Comparison of ENCODE assay signal across 17 cellular contexts in the genomic region with DNA sequence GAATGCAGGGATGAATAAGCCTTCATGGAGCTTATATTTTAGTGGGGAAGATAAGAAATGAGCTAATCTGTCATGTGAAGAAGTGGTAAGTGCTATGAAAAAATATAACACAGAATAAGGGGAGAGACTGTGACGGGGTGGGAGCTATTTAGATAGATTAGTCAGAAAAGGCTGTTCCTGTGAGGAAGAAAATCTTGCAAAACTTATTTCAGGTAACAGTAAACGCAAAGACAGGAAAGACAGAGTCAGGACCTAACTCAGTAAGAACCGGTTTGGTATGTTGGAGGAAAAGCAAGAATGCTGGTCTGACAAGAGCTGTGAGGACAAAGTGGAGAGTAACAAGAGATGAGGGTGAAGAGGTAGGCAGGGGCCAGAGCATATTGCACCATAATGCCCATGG. TPM values are rescaled to one million over a fixed set of nuclear protein-coding genes. Genes with fewer than 3 reads are reported as not detected.
DNase-seq lines count a peak whose midpoint lies in the region; ATAC-seq and TF ChIP-seq lines count a peak whose summit lies in the region.
"Had no signal": no experiment of that assay in that cellular context is flagged by ENCODE, and none has a peak within 500 bp of the region (broad histone marks: within the 10 kb centered on the region; RNA-seq: fewer than 3 reads in every experiment).

No MANE protein-coding gene starts in this region.

- no peak for DNase-seq in RWPE2 (ENCODE audit: low spot score)
- peak; percentile 63 to 79 for DNase-seq in foreskin keratinocyte
- DNase-seq in HuH-7.5 (ENCODE audit: low spot score) = no peak
- DNase-seq in activated CD4-positive, CD25-positive, alpha-beta regulatory T cell treated with anti-CD3 and anti-CD28 coated beads, Interleukin-2, amount 50 U/mL, for 72 hours = no peak
- no peak for DNase-seq in immature natural killer cell
- no peak for DNase-seq in AG08396 (ENCODE audit: low spot score)
- DNase-seq: activated CD4-positive, alpha-beta memory T cell treated with anti-CD3 and anti-CD28 coated beads for 36 hours; central memory CD4-positive, alpha-beta T cell; GDM1; naive thymus-derived CD8-positive, alpha-beta T cell; NCI-H446; T-helper 9 cell had no signal

- peak; percentile 97 for ATAC-seq in RWPE2 (ENCODE audit: low read depth)
- ATAC-seq in foreskin keratinocyte = peak; percentile 82
- ATAC-seq: naive thymus-derived CD8-positive, alpha-beta T cell; Panc1 had no signal

- TF ChIP-seq CTCF in HEK293 (tag by site-specific recombination; IDR thresholded peaks at IDR 0.05) (no peak), RWPE2 (IDR thresholded peaks at IDR 0.05; ENCODE audit: poor library complexity, severe bottlenecking) (no peak), foreskin keratinocyte (conservative IDR thresholded peaks at IDR 0.05) (no peak), neutrophil (IDR thresholded peaks at IDR 0.05) (no peak)

- H3K36me3 Mint-ChIP-seq in immature natural killer cell = peaks cover 0 to 5% (median 0%) of the 10 kb centered on the region in 3 donors
- H3K36me3 Mint-ChIP-seq: activated CD4-positive, alpha-beta memory T cell treated with anti-CD3 and anti-CD28 coated beads for 36 hours had no signal

- CTCF ChIA-PET in HEK293 (lab: Yijun Ruan, JAX) = interaction anchor here (1.1 to 2.7 kb wide), 2 partner anchors 11 to 24 kb away, joined by 3 to 8 read pairs; no protein-coding TSS in a partner anchor

- H3K27me3 Mint-ChIP-seq in immature natural killer cell (ENCODE audit: low read depth in 3 of 3) = peaks cover 2 to 4% (median 3%) of the 10 kb centered on the region in 3 donors
- H3K27me3 Mint-ChIP-seq: activated CD4-positive, alpha-beta memory T cell treated with anti-CD3 and anti-CD28 coated beads for 36 hours; naive thymus-derived CD8-positive, alpha-beta T cell had no signal

- POLR2A ChIA-PET in HEK293 (lab: Yijun Ruan, JAX) = interaction anchor here (2.4 kb wide), 1 partner anchor 22 kb away, joined by 15 read pairs; the partner anchor contains the start of gene GNAI3

- H3K36me3 ChIP-seq in HEK293 (ENCODE audit: control insufficient read depth in 2 of 2, insufficient read depth in 1 of 2, low read length in 2 of 2) = peaks cover 0 to 3% of the 10 kb centered on the region in 2 experiments; a peak in 2 of 3 replicates
- H3K36me3 ChIP-seq in RWPE2 (ENCODE audit: low read depth) = peaks cover 14% of the 10 kb centered on the region
- H3K36me3 ChIP-seq in neutrophil = no peaks in the 10 kb centered on the region

- H3K27me3 ChIP-seq in RWPE2 (ENCODE audit: insufficient read depth, poor library complexity, severe bottlenecking) = no peaks in the 10 kb centered on the region
- no peaks in the 10 kb centered on the region for H3K27me3 ChIP-seq in foreskin keratinocyte
- H3K27me3 ChIP-seq in neutrophil = no peaks in the 10 kb centered on the region

- H3K4me1 ChIP-seq in HEK293 (ENCODE audit: control insufficient read depth, insufficient read depth, low read length) (peaks cover 29% of the 10 kb centered on the region), RWPE2 (ENCODE audit: insufficient read depth, poor library complexity, severe bottlenecking) (peaks cover 23% of the 10 kb centered on the region), foreskin keratinocyte (peaks cover 19% of the 10 kb centered on the region), neutrophil (ENCODE audit: control insufficient read depth in 1 of 2, insufficient read depth in 1 of 2, low read depth in 1 of 2, low read length in 1 of 2) (peaks cover 77 to 91% of the 10 kb centered on the region in 2 experiments)

- no peaks in the 10 kb centered on the region for H3K9me3 Mint-ChIP-seq in immature natural killer cell
- H3K9me3 Mint-ChIP-seq: activated CD4-positive, alpha-beta memory T cell treated with anti-CD3 and anti-CD28 coated beads for 36 hours; naive thymus-derived CD8-positive, alpha-beta T cell had no signal

- no peak overlapping the region for H3K4me3 Mint-ChIP-seq in immature natural killer cell
- H3K4me3 Mint-ChIP-seq: activated CD4-positive, alpha-beta memory T cell treated with anti-CD3 and anti-CD28 coated beads for 36 hours; naive thymus-derived CD8-positive, alpha-beta T cell had no signal

- H3K27ac ChIP-seq in HEK293 (ENCODE audit: extremely low read depth, low read depth, low read length) = no peak overlapping the region
- peak overlapping the region; percentile 40 for H3K27ac ChIP-seq in RWPE2 (ENCODE audit: poor library complexity, severe bottlenecking)
- H3K27ac ChIP-seq in foreskin keratinocyte = no peak overlapping the region
- peak overlapping the region; percentile 78 for H3K27ac ChIP-seq in neutrophil
- H3K27ac ChIP-seq: C4-2B had no signal

- no peaks in the 10 kb centered on the region for H3K9me3 ChIP-seq in HEK293 (ENCODE audit: control insufficient read depth, insufficient read depth, low read depth, low read length)
- H3K9me3 ChIP-seq in RWPE2 (ENCODE audit: severe bottlenecking) = no peaks in the 10 kb centered on the region
- no peaks in the 10 kb centered on the region for H3K9me3 ChIP-seq in neutrophil

- no peak overlapping the region for H3K4me3 ChIP-seq in HEK293 (ENCODE audit: low read depth, low read length)
- no peak overlapping the region for H3K4me3 ChIP-seq in RWPE2 (ENCODE audit: severe bottlenecking)
- peak overlapping the region in 1 of 2 experiments; percentile 15 for H3K4me3 ChIP-seq in neutrophil (ENCODE audit: low read depth in 1 of 2, low read length in 1 of 2)

- H3K27ac Mint-ChIP-seq in immature natural killer cell = no peak overlapping the region
- H3K27ac Mint-ChIP-seq: activated CD4-positive, alpha-beta memory T cell treated with anti-CD3 and anti-CD28 coated beads for 36 hours; naive thymus-derived CD8-positive, alpha-beta T cell had no signal

- H3K4me1 Mint-ChIP-seq in immature natural killer cell = peaks cover 23 to 27% of the 10 kb centered on the region in 2 donors

TF ChIP-seq in HEK293, 187 proteins besides CTCF, POLR2A, EP300 and RAD21 (continues in another document):
- TF ChIP-seq ZNF600 (tag by site-specific recombination; IDR thresholded peaks at IDR 0.05) = peak; percentile 45; the same call in 1 of the 2 replicates
- peak; percentile 56; the same call in 1 of the 2 replicates for TF ChIP-seq ZNF629 (tag by site-specific recombination; IDR thresholded peaks at IDR 0.05)
- no peak for TF ChIP-seq ZNF76 (tag by site-specific recombination; IDR thresholded peaks at IDR 0.05; ENCODE audit: borderline replicate concordance, low read depth)
- TF ChIP-seq ZSCAN16 (tag by site-specific recombination; IDR thresholded peaks at IDR 0.05) = no peak
- no peak for TF ChIP-seq KLF16 (tag by site-specific recombination; IDR thresholded peaks at IDR 0.05)
- TF ChIP-seq PRDM10 (tag by site-specific recombination; IDR thresholded peaks at IDR 0.05) = peak; percentile 42; the same call in 1 of the 2 replicates
- 0 out of 2 replicates have a peak, but pooled peaks have one; percentile 21 for TF ChIP-seq IKZF3 (tag by site-specific recombination; IDR thresholded peaks at IDR 0.05)
- no peak for TF ChIP-seq ZSCAN30 (tag by site-specific recombination; IDR thresholded peaks at IDR 0.05)
- TF ChIP-seq, protein P1, sequence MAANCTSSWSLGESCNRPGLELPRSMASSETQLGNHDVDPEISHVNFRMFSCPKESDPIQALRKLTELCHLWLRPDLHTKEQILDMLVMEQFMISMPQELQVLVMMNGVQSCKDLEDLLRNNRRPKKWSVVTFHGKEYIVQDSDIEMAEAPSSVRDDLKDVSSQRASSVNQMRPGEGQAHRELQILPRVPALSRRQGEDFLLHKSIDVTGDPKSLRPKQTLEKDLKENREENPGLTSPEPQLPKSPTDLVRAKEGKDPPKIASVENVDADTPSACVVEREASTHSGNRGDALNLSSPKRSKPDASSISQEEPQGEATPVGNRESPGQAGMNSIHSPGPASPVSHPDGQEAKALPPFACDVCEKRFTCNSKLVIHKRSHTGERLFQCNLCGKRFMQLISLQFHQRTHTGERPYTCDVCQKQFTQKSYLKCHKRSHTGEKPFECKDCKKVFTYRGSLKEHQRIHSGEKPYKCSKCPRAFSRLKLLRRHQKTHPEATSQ (tag by site-specific recombination; IDR thresholded peaks at IDR 0.05) = no peak
- TF ChIP-seq SCRT2 (tag by site-specific recombination; IDR thresholded peaks at IDR 0.05) = no peak

RNA-seq across cellular contexts. Expression of gene GNAI3, which starts 22.0 kb away (rescaled TPM):
- 12.0 and 12.1 TPM in 2 replicates for total RNA-seq in foreskin keratinocyte
- 5.4 and 6.1 TPM in 2 replicates for polyA plus RNA-seq in foreskin keratinocyte
- 10 to 100 TPM in 2 of 3 donors, 1 to 10 TPM in 1; 8.8 to 16.8 (median 10.3) TPM for polyA plus RNA-seq in immature natural killer cell

RNA-seq across cellular contexts. Expression of gene GPR61, which starts 30.7 kb away (rescaled TPM):
- total RNA-seq in foreskin keratinocyte = 0.18 TPM in 1 of 2 replicates, not detected in the other
- polyA plus RNA-seq in foreskin keratinocyte (not detected in 2 replicates), immature natural killer cell (not detected)
- total RNA-seq: epithelial cell of proximal tubule had no signal

RNA-seq across cellular contexts. Expression of gene GNAT2, which starts 49.0 kb away (rescaled TPM):
- total RNA-seq in foreskin keratinocyte = not detected in 2 replicates
- 0.04 and 0.09 TPM in 2 replicates for polyA plus RNA-seq in foreskin keratinocyte
- not detected for polyA plus RNA-seq in immature natural killer cell
- total RNA-seq: epithelial cell of proximal tubule; naive thymus-derived CD8-positive, alpha-beta T cell had no signal
- polyA plus RNA-seq: naive thymus-derived CD8-positive, alpha-beta T cell had no signal

RNA-seq across cellular contexts. Expression of gene AMPD2, which starts 49.2 kb away (rescaled TPM):
- 26.8 and 28.1 TPM in 2 replicates for total RNA-seq in foreskin keratinocyte
- polyA plus RNA-seq in foreskin keratinocyte (20.2 and 20.3 TPM in 2 replicates), immature natural killer cell (10 to 100 TPM; 14.7 to 40.3 (median 28.3) TPM)

Comparison
In these comparisons a context has a peak if more than half of its experiments do, and no peak if none do; other contexts are left out.
1. H3K27ac ChIP-seq: peak in RWPE2 (single experiment) and neutrophil (single experiment); none in HEK293 (single experiment) and foreskin keratinocyte (single experiment).
2. DNase-seq: peak in foreskin keratinocyte (2 of 2); none in RWPE2 (single experiment), HuH-7.5 (single experiment), activated CD4-positive, CD25-positive, alpha-beta regulatory T cell treated with anti-CD3 and anti-CD28 coated beads, Interleukin-2, amount 50 U/mL, for 72 hours (single experiment), immature natural killer cell (0 of 3) and AG08396 (single experiment).